In genomic region chr15:40292246-40292645, GRCh38 we compare ENCODE assay signal across 1 cellular context.
TF ChIP-seq lines count a peak whose summit lies in the region.

No MANE protein-coding gene starts in this region.

TF ChIP-seq in HCT116, 20 proteins besides CTCF, POLR2A, EP300 and RAD21:
- TF ChIP-seq FOSL1 (IDR thresholded peaks at IDR 0.05; ENCODE audit: low read depth) (no peak), CEBPB (IDR thresholded peaks at IDR 0.05; ENCODE audit: low read depth) (no peak), YY1 (IDR thresholded peaks at IDR 0.05; ENCODE audit: extremely low read depth, insufficient replicate concordance, low read depth, low read length) (no peak), ZFX (IDR thresholded peaks at IDR 0.05) (no peak), CBX3 (IDR thresholded peaks at IDR 0.05; ENCODE audit: low read depth) (no peak), TCF7L2 (IDR thresholded peaks at IDR 0.05; ENCODE audit: borderline replicate concordance, extremely low read depth, insufficient read depth, insufficient read length) (no peak), EZH2 (IDR thresholded peaks at IDR 0.05) (no peak), SP1 (IDR thresholded peaks at IDR 0.05; ENCODE audit: low read depth) (no peak), EGR1 (IDR thresholded peaks at IDR 0.05; ENCODE audit: low read depth) (no peak), ATF3 (IDR thresholded peaks at IDR 0.05) (no peak), SRF (IDR thresholded peaks at IDR 0.05; ENCODE audit: low read depth) (no peak), POLR2AphosphoS5 (IDR thresholded peaks at IDR 0.05; ENCODE audit: low read depth, low read length) (no peak), ZNF274 (IDR thresholded peaks at IDR 0.05; ENCODE audit: low read depth, low read length) (no peak), SIN3A (IDR thresholded peaks at IDR 0.05; ENCODE audit: low read depth) (no peak)
- TF ChIP-seq, protein P1, sequence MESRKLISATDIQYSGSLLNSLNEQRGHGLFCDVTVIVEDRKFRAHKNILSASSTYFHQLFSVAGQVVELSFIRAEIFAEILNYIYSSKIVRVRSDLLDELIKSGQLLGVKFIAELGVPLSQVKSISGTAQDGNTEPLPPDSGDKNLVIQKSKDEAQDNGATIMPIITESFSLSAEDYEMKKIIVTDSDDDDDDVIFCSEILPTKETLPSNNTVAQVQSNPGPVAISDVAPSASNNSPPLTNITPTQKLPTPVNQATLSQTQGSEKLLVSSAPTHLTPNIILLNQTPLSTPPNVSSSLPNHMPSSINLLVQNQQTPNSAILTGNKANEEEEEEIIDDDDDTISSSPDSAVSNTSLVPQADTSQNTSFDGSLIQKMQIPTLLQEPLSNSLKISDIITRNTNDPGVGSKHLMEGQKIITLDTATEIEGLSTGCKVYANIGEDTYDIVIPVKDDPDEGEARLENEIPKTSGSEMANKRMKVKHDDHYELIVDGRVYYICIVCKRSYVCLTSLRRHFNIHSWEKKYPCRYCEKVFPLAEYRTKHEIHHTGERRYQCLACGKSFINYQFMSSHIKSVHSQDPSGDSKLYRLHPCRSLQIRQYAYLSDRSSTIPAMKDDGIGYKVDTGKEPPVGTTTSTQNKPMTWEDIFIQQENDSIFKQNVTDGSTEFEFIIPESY (IDR thresholded peaks at IDR 0.05; ENCODE audit: extremely low read depth, insufficient replicate concordance, low read length): no peak
- TF ChIP-seq, protein P2, sequence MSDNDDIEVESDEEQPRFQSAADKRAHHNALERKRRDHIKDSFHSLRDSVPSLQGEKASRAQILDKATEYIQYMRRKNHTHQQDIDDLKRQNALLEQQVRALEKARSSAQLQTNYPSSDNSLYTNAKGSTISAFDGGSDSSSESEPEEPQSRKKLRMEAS (IDR thresholded peaks at IDR 0.05): no peak
